Comparison of ENCODE assay signal across 23 cellular contexts in genomic region chr2:121904656-121905055, GRCh38.
"Had no signal": no experiment of that assay in that cellular context is flagged by ENCODE, and none has a peak within 500 bp of the region (broad histone marks: within the 10 kb centered on the region; RNA-seq: fewer than 3 reads in every experiment).

No MANE protein-coding gene starts in this region.

- H3K27ac Mint-ChIP-seq: activated CD4-positive, alpha-beta memory T cell treated with anti-CD3 and anti-CD28 coated beads, Interleukin-2, amount 10 ng/mL, durations not matched to agents 7 days and 5 days; activated CD4-positive, alpha-beta T cell treated with anti-CD3 and anti-CD28 coated beads for 36 hours; activated naive CD4-positive, alpha-beta T cell treated with anti-CD3 and anti-CD28 coated beads for 36 hours; activated naive CD8-positive, alpha-beta T cell treated with anti-CD3 and anti-CD28 coated beads for 36 hours; activated T-helper 17 cell treated with anti-CD3 and anti-CD28 coated beads, Interleukin-2, amount 50 U/mL, for 72 hours had no signal

- DNase-seq: activated CD4-positive, alpha-beta memory T cell treated with anti-CD3 and anti-CD28 coated beads, Interleukin-2, amount 10 ng/mL, durations not matched to agents 7 days and 5 days; activated CD4-positive, alpha-beta T cell treated with anti-CD3 and anti-CD28 coated beads for 36 hours; activated CD4-positive, alpha-beta T cell treated with anti-CD3 and anti-CD28 coated beads, Interleukin-2, amount 50 U/mL, for 1 hour; activated gamma-delta T cell; activated naive CD4-positive, alpha-beta T cell treated with anti-CD3 and anti-CD28 coated beads for 36 hours; activated naive CD8-positive, alpha-beta T cell treated with anti-CD3 and anti-CD28 coated beads for 36 hours; activated T-cell treated with anti-CD3 and anti-CD28 coated beads for 4 hours; activated T-cell treated with anti-CD3 and anti-CD28 coated beads, Interleukin-2, amount 50 U/mL, for 48 hours; brain microvascular endothelial cell; Kasumi-1; KBM-7; NCI-H1105 treated with DMSO at 0.1 percent for 48 hours; NCI-H1436 treated with DMSO at 0.1 percent for 48 hours; NCI-H1930; NCI-H2227 treated with DMSO at 0.1 percent for 48 hours; NCI-H526; RPMI8226; SK-N-SH; T-helper 1 cell; WERI-Rb-1 had no signal

- ATAC-seq: activated CD4-positive, alpha-beta T cell treated with anti-CD3 and anti-CD28 coated beads for 36 hours; activated T-helper 17 cell treated with anti-CD3 and anti-CD28 coated beads, Interleukin-2, amount 50 U/mL, for 72 hours; Right ventricle myocardium inferior had no signal

- H3K36me3 ChIP-seq: brain microvascular endothelial cell, cardiac muscle cell, WERI-Rb-1 had no signal

- H3K4me3 ChIP-seq: cardiac muscle cell had no signal

- H3K27me3 ChIP-seq: brain microvascular endothelial cell, cardiac muscle cell had no signal

- H3K27ac ChIP-seq: brain microvascular endothelial cell, cardiac muscle cell, WERI-Rb-1 had no signal

- H3K4me2 ChIP-seq: SK-N-SH had no signal

- H3K36me3 Mint-ChIP-seq: activated naive CD8-positive, alpha-beta T cell treated with anti-CD3 and anti-CD28 coated beads for 36 hours had no signal

- H3K9ac ChIP-seq: SK-N-SH had no signal

- H3K9me3 Mint-ChIP-seq: activated CD4-positive, alpha-beta memory T cell treated with anti-CD3 and anti-CD28 coated beads, Interleukin-2, amount 10 ng/mL, durations not matched to agents 7 days and 5 days; activated naive CD4-positive, alpha-beta T cell treated with anti-CD3 and anti-CD28 coated beads for 36 hours; activated naive CD8-positive, alpha-beta T cell treated with anti-CD3 and anti-CD28 coated beads for 36 hours; activated T-helper 17 cell treated with anti-CD3 and anti-CD28 coated beads, Interleukin-2, amount 50 U/mL, for 72 hours had no signal

- H3K9me3 ChIP-seq: SK-N-SH had no signal
